In genomic region chr2:48566582-48566981, GRCh38 we compare ENCODE assay signal across 13 cellular contexts. TPM values are rescaled to one million over a fixed set of nuclear protein-coding genes. Genes with fewer than 3 reads are reported as not detected.
DNase-seq lines count a peak whose midpoint lies in the region; ATAC-seq, FAIRE-seq and TF ChIP-seq lines count a peak whose summit lies in the region.
"Had no signal": no experiment of that assay in that cellular context is flagged by ENCODE, and none has a peak within 500 bp of the region (broad histone marks: within the 10 kb centered on the region; RNA-seq: fewer than 3 reads in every experiment).

No MANE protein-coding gene starts in this region.

- no TSS peak for BruUV-seq in PC-9 (replicated peaks; lab: Mats Ljungman, UMichigan)

- H2AFZ ChIP-seq in PC-9 (no peak overlapping the region), fibroblast of lung (ENCODE audit: low read length) (peak overlapping the region; percentile 5)

- TF ChIP-seq CTCF in PC-9 (conservative IDR thresholded peaks at IDR 0.05) (peak; percentile 29; the same call in 1 of the 2 replicates), fibroblast of lung (conservative IDR thresholded peaks at IDR 0.05 in 1 of 2, IDR thresholded peaks at IDR 0.05 in 1 of 2; ENCODE audit: low read depth in 1 of 2, low read length in 2 of 2) (peak; percentile 49 to 58), osteocyte (IDR thresholded peaks at IDR 0.05) (peak; percentile 56)

- H3K9me3 Mint-ChIP-seq in osteocyte (ENCODE audit: unreplicated experiment): no peaks in the 10 kb centered on the region

- H3K4me2 ChIP-seq in PC-9: no peak overlapping the region
- peak overlapping the region; percentile 23 for H3K4me2 ChIP-seq in fibroblast of lung (ENCODE audit: extremely low read depth, insufficient read depth, low read length)

- peak overlapping the region; percentile 1 for H3K4me3 Mint-ChIP-seq in osteocyte (ENCODE audit: unreplicated experiment)

- H3K79me2 ChIP-seq in PC-9 (ENCODE audit: low read depth): no peaks in the 10 kb centered on the region
- no peaks in the 10 kb centered on the region for H3K79me2 ChIP-seq in fibroblast of lung (ENCODE audit: control insufficient read depth, insufficient read depth, low read length)

- H4K20me1 ChIP-seq in PC-9 (ENCODE audit: insufficient read depth): no peaks in the 10 kb centered on the region
- H4K20me1 ChIP-seq in fibroblast of lung (ENCODE audit: control insufficient read depth, extremely low read depth, insufficient read depth, low read length): no peaks in the 10 kb centered on the region

- peak; percentile 47 for DNase-seq in COLO829 (ENCODE audit: low spot score)
- no peak for DNase-seq in PC-9
- DNase-seq in fibroblast of lung (ENCODE audit: low read depth in 2 of 2): peak; percentile 28 to 40
- no peak for DNase-seq in osteocyte (ENCODE audit: extremely low spot score, unreplicated experiment)
- no peak for DNase-seq in HAP-1 (ENCODE audit: low spot score in 2 of 2)
- DNase-seq in H54 (ENCODE audit: insufficient read length, low spot score): no peak
- DNase-seq: DND-41; MM.1S; stimulated activated CD4-positive, alpha-beta T cell treated with anti-CD3 and anti-CD28 coated beads, Interleukin-12 subunit alpha, Interleukin-12 subunit beta, amount 100 ng/mL, for 4 hours had no signal

- POLR2A ChIA-PET in PC-9 (lab: Charles Lee; ENCODE audit: unreplicated experiment): no interaction called here

- TF ChIP-seq POLR2A in H54 (IDR thresholded peaks at IDR 0.05; ENCODE audit: low read depth, low read length): no peak

- H3K4me1 Mint-ChIP-seq in osteocyte (ENCODE audit: unreplicated experiment): peaks cover 39% of the 10 kb centered on the region

- peak overlapping the region; percentile 43 for H3K27ac Mint-ChIP-seq in osteocyte (ENCODE audit: unreplicated experiment)

- FAIRE-seq in H54 (lab: Jason Lieb, UNC): no peak
- FAIRE-seq: islet of Langerhans had no signal

- H3K9ac ChIP-seq in fibroblast of lung (ENCODE audit: insufficient read depth, low read length): no peak overlapping the region

- H3K4me3 ChIP-seq in PC-9 (no peak overlapping the region), fibroblast of lung (replicated peaks in 1 of 4; ENCODE audit: control extremely low read depth in 1 of 4, insufficient read depth in 1 of 4, low read depth in 3 of 4, low read length in 4 of 4) (no peak overlapping the region), HAP-1 (no peak overlapping the region)

- intact Hi-C loops in PC-9 (cut with micrococcal nuclease; ENCODE audit: unreplicated experiment): no loop called here

- H3K9me2 ChIP-seq in PC-9 (ENCODE audit: insufficient read depth): no peaks in the 10 kb centered on the region

- H3K27me3 Mint-ChIP-seq in osteocyte (ENCODE audit: unreplicated experiment): no peaks in the 10 kb centered on the region

- ATAC-seq in GM21723 (IDR thresholded peaks at IDR 0.05; ENCODE audit: unreplicated experiment) (no peak), HG03565 (IDR thresholded peaks at IDR 0.05; ENCODE audit: unreplicated experiment) (no peak)

- no peaks in the 10 kb centered on the region for H3F3A ChIP-seq in PC-9 (ENCODE audit: insufficient read depth, low read depth)

- H3K4me1 ChIP-seq in PC-9 (replicated peaks; ENCODE audit: insufficient read depth) (no peaks in the 10 kb centered on the region), fibroblast of lung (ENCODE audit: control insufficient read depth, extremely low read depth, insufficient read depth, low read length) (no peaks in the 10 kb centered on the region), HAP-1 (peaks cover 7% of the 10 kb centered on the region)

- H3K9me3 ChIP-seq in PC-9 (ENCODE audit: insufficient read depth, low read depth) (no peaks in the 10 kb centered on the region), fibroblast of lung (ENCODE audit: control insufficient read depth, insufficient read depth, low read depth, low read length) (no peaks in the 10 kb centered on the region), HAP-1 (no peaks in the 10 kb centered on the region)

- H3K36me3 ChIP-seq in PC-9 (ENCODE audit: low read depth) (no peaks in the 10 kb centered on the region), fibroblast of lung (ENCODE audit: control insufficient read depth, insufficient read depth, low read length) (no peaks in the 10 kb centered on the region), HAP-1 (replicated peaks) (no peaks in the 10 kb centered on the region)

- H3K27ac ChIP-seq in PC-9 (no peak overlapping the region), fibroblast of lung (ENCODE audit: insufficient read depth, low read length) (no peak overlapping the region)

- CTCF ChIA-PET in PC-9 (lab: Charles Lee): no interaction called here

- no peaks in the 10 kb centered on the region for H3K27me3 ChIP-seq in PC-9 (ENCODE audit: insufficient read depth, low read depth)
- H3K27me3 ChIP-seq in fibroblast of lung (ENCODE audit: control insufficient read depth, insufficient read depth, low read length): no peaks in the 10 kb centered on the region
- no peaks in the 10 kb centered on the region for H3K27me3 ChIP-seq in HAP-1 (ENCODE audit: low read depth)

- in situ Hi-C loops in HAP-1 (cut with MboI; ENCODE audit: low sequenced_read_pairs): no loop called here

- H3K36me3 Mint-ChIP-seq in osteocyte (ENCODE audit: unreplicated experiment): peaks cover 13% of the 10 kb centered on the region

RNA-seq across cellular contexts. Expression of gene STON1, which starts 36.6 kb away (rescaled TPM):
- total RNA-seq in PC-9 (2021): 1.4 and 1.7 TPM in 2 replicates
- total RNA-seq in fibroblast of lung: 12.1 and 16.7 TPM in 2 replicates
- 5.5 and 11.3 TPM in 2 replicates for polyA plus RNA-seq in fibroblast of lung
- polyA plus RNA-seq in fibroblast of lung (2012): 3.3 and 6.4 TPM in 2 replicates
- 2.5 and 3.4 TPM in 2 replicates for polyA minus RNA-seq in fibroblast of lung (ENCODE audit: low replicate concordance)
- total RNA-seq in osteocyte: 37.5 and 38.0 TPM in 2 replicates

RNA-seq across cellular contexts. Expression of gene GTF2A1L, which starts 51.1 kb away (rescaled TPM):
- total RNA-seq in PC-9 (2021) (not detected in 2 replicates), fibroblast of lung (3.3 and 3.5 TPM in 2 replicates), osteocyte (1.9 TPM in 1 of 2 replicates, not detected in the other)
- polyA plus RNA-seq in fibroblast of lung: 0.26 TPM in 1 of 2 replicates, not detected in the other
- polyA plus RNA-seq in fibroblast of lung (2012): 0.24 TPM in 1 of 2 replicates, not detected in the other
- not detected in 2 replicates for polyA minus RNA-seq in fibroblast of lung (ENCODE audit: low replicate concordance)
- total RNA-seq: activated CD8-positive, alpha-beta memory T cell treated with anti-CD3 and anti-CD28 coated beads for 36 hours had no signal

Comparison
In these comparisons a context has a peak if more than half of its experiments do, and no peak if none do; other contexts are left out.
1. DNase-seq: peak in COLO829 (single experiment) and fibroblast of lung (2 of 2); none in PC-9 (0 of 2), osteocyte (single experiment), HAP-1 (0 of 2) and H54 (single experiment).
2. Peak in every context shown above with its lines, with median percentiles within 50 percentile points of each other: CTCF ChIP-seq.